8 cellular contexts compared by ENCODE assay signal in genomic region chr15:51888593-51889195, GRCh38. TPM values are rescaled to one million over a fixed set of nuclear protein-coding genes. Genes with fewer than 3 reads are reported as not detected.
DNase-seq lines count a peak whose midpoint lies in the region; ATAC-seq and TF ChIP-seq lines count a peak whose summit lies in the region.

No MANE protein-coding gene starts in this region.

- H3K27me3 ChIP-seq in AG04450 (ENCODE audit: control insufficient read depth, insufficient read depth, low read length) (no peaks in the 10 kb centered on the region), stomach (no peaks in the 10 kb centered on the region)

- TF ChIP-seq CTCF in AG04450 (IDR thresholded peaks at IDR 0.05; ENCODE audit: low read depth, low read length) (peak; percentile 76), GM20000 (IDR thresholded peaks at IDR 0.05; ENCODE audit: extremely low read depth, missing control alignments) (peak; percentile 43), fibroblast of villous mesenchyme (IDR thresholded peaks at IDR 0.05; ENCODE audit: insufficient read depth, low read depth, low read length) (peak; percentile 72), stomach (IDR thresholded peaks at IDR 0.05) (peak in 5 of 7 experiments; percentile 47 to 73 (median 56))

- ATAC-seq in HG02763 (IDR thresholded peaks at IDR 0.05; ENCODE audit: unreplicated experiment) (no peak), GM21447 (IDR thresholded peaks at IDR 0.05; ENCODE audit: unreplicated experiment) (no peak)

- peaks cover 4 to 46% (median 39%) of the 10 kb centered on the region in 4 donors for H3K36me3 ChIP-seq in stomach

- H3K9me3 ChIP-seq in AG04450 (ENCODE audit: control insufficient read depth, insufficient read depth, low read length) (peaks cover 7% of the 10 kb centered on the region; the same call in 1 of the 2 replicates), stomach (no peaks in the 10 kb centered on the region)

- TF ChIP-seq EP300 in stomach (IDR thresholded peaks at IDR 0.05), result no peak

- CTCF ChIA-PET in AG04450 (lab: Charles Lee), result interaction anchor here (0.6 to 2.2 kb wide), 25 partner anchors 8 to 320 kb away, joined by 3 to 10 read pairs (median 5); partner anchors contain the start of gene TMOD3

- 23 to 37% (median 31%) methylated on average over 2 of the region's 2 CpGs for WGBS in stomach, 5 donors

- DNase-seq in AG04450 (ENCODE audit: low read depth, low spot score) (no peak), GM20000 (ENCODE audit: low spot score) (peak; percentile 58), SK-MEL-5 (ENCODE audit: low read depth, low spot score) (peak; percentile 44), fibroblast of villous mesenchyme (ENCODE audit: low read depth) (peak; percentile 38), stomach (no peak)
- no peak for DNase-seq in NK-92 treated with Interleukin-12 subunit alpha and Interleukin-12 subunit beta, amount 100 ng/mL, for 24 hours (lab: John Stamatoyannopoulos, UW)

- no peak overlapping the region for H3K27ac ChIP-seq in AG04450 (ENCODE audit: low read depth, low read length)
- no peak overlapping the region for H3K27ac ChIP-seq in stomach

- POLR2A ChIA-PET in AG04450 (lab: Yijun Ruan, JAX), result no interaction called here

- H3K4me3 ChIP-seq in AG04450 (ENCODE audit: low read depth, low read length) (no peak overlapping the region), fibroblast of villous mesenchyme (ENCODE audit: low read depth, low read length) (no peak overlapping the region), stomach (no peak overlapping the region)

- peaks cover 0 to 16% (median 8%) of the 10 kb centered on the region in 4 donors for H3K4me1 ChIP-seq in stomach

- no peak for TF ChIP-seq POLR2A in stomach (IDR thresholded peaks at IDR 0.05)

- intact Hi-C loops in stomach (cut with DNase I; ENCODE audit: low total_unique reads), result no loop called here

- in situ Hi-C loops in SK-MEL-5 (cut with HindIII; ENCODE audit: low pct_unique_long_range_greater_than_20kb, low sequenced_read_pairs), result no loop called here

RNA-seq across cellular contexts. Expression of gene TMOD3, which starts 59.2 kb away (rescaled TPM):
- polyA plus RNA-seq in AG04450 (2011; rRNA removed) (22.7 and 29.8 TPM in 2 replicates), stomach (10 to 100 TPM; 10.1 to 14.5 (median 11.4) TPM)
- polyA minus RNA-seq in AG04450 (2011; rRNA and poly(A)+ RNA removed), result 11.2 and 20.8 TPM in 2 replicates
- 19.3 and 26.2 TPM in 2 replicates for total RNA-seq in SK-MEL-5 (2014; rRNA removed; shearing (Covaris generic))
- polyA plus RNA-seq in SK-MEL-5 (2015; cell fraction: cytosol; rRNA removed), result 10.3 and 14.3 TPM in 2 replicates
- 4.8 and 8.3 TPM in 2 replicates for polyA plus RNA-seq in SK-MEL-5 (2015; cell fraction: nucleus; rRNA removed)
- total RNA-seq in fibroblast of villous mesenchyme (56.0 and 100 TPM in 2 replicates), stomach (10 to 100 TPM; 12.1 to 64.3 (median 28.8) TPM)

Comparison
In these comparisons a context has a peak if more than half of its experiments do, and no peak if none do; other contexts are left out.
1. DNase-seq: peak in GM20000 (single experiment), SK-MEL-5 (single experiment) and fibroblast of villous mesenchyme (single experiment); none in AG04450 (single experiment), stomach (single experiment) and NK-92 treated with Interleukin-12 subunit alpha and Interleukin-12 subunit beta, amount 100 ng/mL, for 24 hours (single experiment).
2. Peak in every context shown above with its lines, with median percentiles within 50 percentile points of each other: CTCF ChIP-seq.